ENCODE assay signal across 18 cellular contexts in genomic region chr3:99634881-99635280, GRCh38. TPM values are rescaled to one million over a fixed set of nuclear protein-coding genes. Genes with fewer than 3 reads are reported as not detected.
"Had no signal": no experiment of that assay in that cellular context is flagged by ENCODE, and none has a peak within 500 bp of the region (broad histone marks: within the 10 kb centered on the region; RNA-seq: fewer than 3 reads in every experiment).

No MANE protein-coding gene starts in this region.

- H3K9me3 Mint-ChIP-seq: activated CD4-positive, alpha-beta T cell treated with anti-CD3 and anti-CD28 coated beads, Interleukin-2, amount 10 ng/mL, durations not matched to agents 24 days and 14 days; activated naive CD4-positive, alpha-beta T cell treated with anti-CD3 and anti-CD28 coated beads for 36 hours; activated naive CD8-positive, alpha-beta T cell treated with anti-CD3 and anti-CD28 coated beads, Interleukin-2, amount 50 U/mL, for 24 hours; activated T-helper 1 cell treated with anti-CD3 and anti-CD28 coated beads, Interleukin-12 subunit alpha, Interleukin-12 subunit beta, Interleukin-2, Interleukin-4 antibody, amounts not matched to agents 30 ng/mL and 10 ng/mL and 1 ng/mL, durations not matched to agents 14 hours and 24 hours and 36 hours; stimulated activated naive CD8-positive, alpha-beta T cell treated with anti-CD3 and anti-CD28 coated beads, Interleukin-15, Interleukin-2, amounts not matched to agents 100 ng/mL and 50 ng/mL, for 24 hours; WTC11 had no signal

- H3K4me3 ChIP-seq: right atrium auricular region, smooth muscle cell, suprapubic skin, upper lobe of right lung had no signal

- DNase-seq: activated CD4-positive, alpha-beta T cell treated with anti-CD3 and anti-CD28 coated beads, Interleukin-2, amount 10 ng/mL, durations not matched to agents 24 days and 14 days; activated CD8-positive, alpha-beta memory T cell treated with anti-CD3 and anti-CD28 coated beads for 24 hours; activated naive CD4-positive, alpha-beta T cell treated with anti-CD3 and anti-CD28 coated beads for 36 hours; activated naive CD8-positive, alpha-beta T cell treated with anti-CD3 and anti-CD28 coated beads, Interleukin-2, amount 50 U/mL, for 24 hours; aorta; naive B cell; posterior cingulate gyrus; T-helper 2 cell; upper lobe of right lung had no signal

- H3K4me1 ChIP-seq: upper lobe of right lung had no signal

- ATAC-seq: activated naive CD8-positive, alpha-beta T cell treated with anti-CD3 and anti-CD28 coated beads, Interleukin-2, amount 50 U/mL, for 24 hours; left lobe of liver; upper lobe of right lung; WTC11 had no signal

- H3K27ac Mint-ChIP-seq: activated CD4-positive, alpha-beta T cell treated with anti-CD3 and anti-CD28 coated beads, Interleukin-2, amount 10 ng/mL, durations not matched to agents 24 days and 14 days; activated naive CD4-positive, alpha-beta T cell treated with anti-CD3 and anti-CD28 coated beads for 36 hours; activated naive CD8-positive, alpha-beta T cell treated with anti-CD3 and anti-CD28 coated beads, Interleukin-2, amount 50 U/mL, for 24 hours; activated T-helper 1 cell treated with anti-CD3 and anti-CD28 coated beads, Interleukin-12 subunit alpha, Interleukin-12 subunit beta, Interleukin-2, Interleukin-4 antibody, amounts not matched to agents 30 ng/mL and 10 ng/mL and 1 ng/mL, durations not matched to agents 14 hours and 24 hours and 36 hours; naive B cell; stimulated activated naive CD8-positive, alpha-beta T cell treated with anti-CD3 and anti-CD28 coated beads, Interleukin-15, Interleukin-2, amounts not matched to agents 100 ng/mL and 50 ng/mL, for 24 hours; WTC11 had no signal

- H3K9me3 ChIP-seq: neutrophil, right atrium auricular region, suprapubic skin, upper lobe of right lung had no signal

- H3K36me3 ChIP-seq: neutrophil, right atrium auricular region, suprapubic skin, upper lobe of right lung had no signal

- H3K36me3 Mint-ChIP-seq: WTC11 had no signal

- H3K27me3 ChIP-seq: right atrium auricular region, upper lobe of right lung had no signal

- H3K4me3 Mint-ChIP-seq: activated CD4-positive, alpha-beta T cell treated with anti-CD3 and anti-CD28 coated beads, Interleukin-2, amount 10 ng/mL, durations not matched to agents 24 days and 14 days; activated naive CD4-positive, alpha-beta T cell treated with anti-CD3 and anti-CD28 coated beads for 36 hours; activated naive CD8-positive, alpha-beta T cell treated with anti-CD3 and anti-CD28 coated beads, Interleukin-2, amount 50 U/mL, for 24 hours; activated T-helper 1 cell treated with anti-CD3 and anti-CD28 coated beads, Interleukin-12 subunit alpha, Interleukin-12 subunit beta, Interleukin-2, Interleukin-4 antibody, amounts not matched to agents 30 ng/mL and 10 ng/mL and 1 ng/mL, durations not matched to agents 14 hours and 24 hours and 36 hours; naive B cell; stimulated activated naive CD8-positive, alpha-beta T cell treated with anti-CD3 and anti-CD28 coated beads, Interleukin-15, Interleukin-2, amounts not matched to agents 100 ng/mL and 50 ng/mL, for 24 hours; WTC11 had no signal

- H3K27ac ChIP-seq: neutrophil, right atrium auricular region, suprapubic skin, upper lobe of right lung had no signal

RNA-seq across cellular contexts. Expression of gene COL8A1, which starts 3.5 kb away (rescaled TPM):
- total RNA-seq: mononuclear cell had no signal
